In the genomic region with DNA sequence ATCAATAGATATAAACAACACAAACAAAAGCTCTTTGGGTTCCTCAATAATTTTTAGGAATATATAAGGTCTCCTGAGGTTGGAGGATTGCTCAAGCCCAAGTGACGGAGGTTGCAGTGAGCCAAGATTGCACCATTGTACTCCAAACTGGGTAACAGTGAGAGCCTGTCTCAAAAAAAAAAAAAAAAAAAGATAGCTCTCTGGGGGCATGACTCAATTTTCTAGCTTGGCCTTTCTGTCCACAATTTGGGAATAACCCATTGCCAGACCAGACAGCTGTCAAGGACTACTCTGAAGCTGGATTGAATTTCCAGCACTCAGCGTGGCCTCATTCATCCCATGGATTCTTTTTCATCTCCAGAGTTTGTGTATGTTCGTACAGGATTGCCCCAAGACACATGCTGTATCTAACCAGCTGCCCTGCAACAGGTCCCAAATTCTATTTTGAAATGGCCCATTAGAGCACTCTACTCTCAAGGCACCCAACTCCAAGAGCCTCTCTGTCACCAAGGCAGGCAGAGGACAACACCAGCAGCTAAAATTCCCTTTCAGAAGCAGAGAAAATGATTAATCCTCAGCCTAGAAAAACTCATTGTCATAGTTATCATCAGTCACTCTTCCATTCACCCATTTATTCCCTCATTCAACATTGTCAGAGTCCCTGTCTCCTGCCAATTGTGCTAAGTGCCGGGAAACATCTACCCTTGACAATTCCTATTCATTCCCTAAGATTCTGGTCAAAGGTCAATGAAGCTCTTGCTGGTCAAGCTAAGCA, we compare ENCODE assay signal across 8 cellular contexts. TPM values are rescaled to one million over a fixed set of nuclear protein-coding genes. Genes with fewer than 3 reads are reported as not detected.
DNase-seq lines count a peak whose midpoint lies in the region; ATAC-seq, FAIRE-seq and TF ChIP-seq lines count a peak whose summit lies in the region.
"Had no signal": no experiment of that assay in that cellular context is flagged by ENCODE, and none has a peak within 500 bp of the region (broad histone marks: within the 10 kb centered on the region; RNA-seq: fewer than 3 reads in every experiment).

No MANE protein-coding gene starts in this region.

- no peak for TF ChIP-seq CTCF in astrocyte (IDR thresholded peaks at IDR 0.05; ENCODE audit: insufficient read depth, low read depth, low read length)
- TF ChIP-seq CTCF in nephron (IDR thresholded peaks at IDR 0.05; ENCODE audit: unreplicated experiment in 3 of 3), result no peak

- H3K4me3 Mint-ChIP-seq in astrocyte (ENCODE audit: unreplicated experiment), result peak overlapping the region; percentile 36
- peak overlapping the region in 1 of 3 experiments; percentile 66 for H3K4me3 Mint-ChIP-seq in nephron
- H3K4me3 Mint-ChIP-seq in stimulated activated naive CD8-positive, alpha-beta T cell treated with anti-CD3 and anti-CD28 coated beads, Interleukin-15, amount 100 ng/mL, for 72 hours, result no peak overlapping the region

- H2AFZ ChIP-seq in astrocyte (ENCODE audit: low read depth, low read length), result no peak overlapping the region

- no peaks in the 10 kb centered on the region for H3K27me3 Mint-ChIP-seq in astrocyte (ENCODE audit: low read depth, unreplicated experiment)
- no peaks in the 10 kb centered on the region for H3K27me3 Mint-ChIP-seq in nephron (ENCODE audit: low read depth)
- H3K27me3 Mint-ChIP-seq in stimulated activated naive CD8-positive, alpha-beta T cell treated with anti-CD3 and anti-CD28 coated beads, Interleukin-15, amount 100 ng/mL, for 72 hours, result no peaks in the 10 kb centered on the region

- H4K20me1 ChIP-seq in astrocyte (ENCODE audit: insufficient read depth, low read length), result peaks cover 79% of the 10 kb centered on the region

- peaks cover 15% of the 10 kb centered on the region for H3K4me1 ChIP-seq in astrocyte (ENCODE audit: insufficient read depth, low read length)

- no peaks in the 10 kb centered on the region for H3K9me3 ChIP-seq in astrocyte (ENCODE audit: insufficient read depth, low read depth, low read length)

- ATAC-seq in stimulated activated naive CD8-positive, alpha-beta T cell treated with anti-CD3 and anti-CD28 coated beads, Interleukin-15, amount 100 ng/mL, for 72 hours, result no peak

- H3K4me2 ChIP-seq in astrocyte (ENCODE audit: low read length), result peak overlapping the region; percentile 74

- H3K27ac Mint-ChIP-seq in astrocyte (ENCODE audit: unreplicated experiment) (peak overlapping the region; percentile 97), nephron (peak overlapping the region; percentile 71 to 89 (median 80))
- no peak overlapping the region for H3K27ac Mint-ChIP-seq in stimulated activated naive CD8-positive, alpha-beta T cell treated with anti-CD3 and anti-CD28 coated beads, Interleukin-15, amount 100 ng/mL, for 72 hours

- H3K36me3 Mint-ChIP-seq in astrocyte (ENCODE audit: low read depth, unreplicated experiment) (no peaks in the 10 kb centered on the region), nephron (ENCODE audit: low read depth) (peaks cover 27% of the 10 kb centered on the region)

- FAIRE-seq in astrocyte (lab: Jason Lieb, UNC), result no peak

- H3K4me1 Mint-ChIP-seq in astrocyte (ENCODE audit: low read depth, unreplicated experiment) (peaks cover 45% of the 10 kb centered on the region), nephron (peaks cover 66% of the 10 kb centered on the region)
- H3K4me1 Mint-ChIP-seq in stimulated activated naive CD8-positive, alpha-beta T cell treated with anti-CD3 and anti-CD28 coated beads, Interleukin-15, amount 100 ng/mL, for 72 hours, result peaks cover 11% of the 10 kb centered on the region

- DNase-seq in GM04503 (ENCODE audit: low read depth) (peak; percentile 67), astrocyte (ENCODE audit: low read depth) (peak; percentile 74), anterior cingulate cortex (lab: John Stamatoyannopoulos, UW) (no peak), HT-29 (ENCODE audit: low spot score) (no peak)
- DNase-seq in stimulated activated naive CD8-positive, alpha-beta T cell treated with anti-CD3 and anti-CD28 coated beads, Interleukin-15, amount 100 ng/mL, for 72 hours, result no peak
- DNase-seq: activated CD4-positive, alpha-beta T cell treated with anti-CD3 and anti-CD28 coated beads for 48 hours; stimulated activated CD4-positive, alpha-beta T cell treated with anti-CD3 and anti-CD28 coated beads, Interleukin-2, amount 100 ng/mL, for 24 hours had no signal

- H3K27me3 ChIP-seq in astrocyte (ENCODE audit: insufficient read depth, low read length), result no peaks in the 10 kb centered on the region

- H3K27ac ChIP-seq in astrocyte (ENCODE audit: low read depth, low read length), result peak overlapping the region; percentile 67

- H3K9me3 Mint-ChIP-seq in astrocyte (ENCODE audit: unreplicated experiment) (no peaks in the 10 kb centered on the region), nephron (no peaks in the 10 kb centered on the region)
- H3K9me3 Mint-ChIP-seq in stimulated activated naive CD8-positive, alpha-beta T cell treated with anti-CD3 and anti-CD28 coated beads, Interleukin-15, amount 100 ng/mL, for 72 hours, result no peaks in the 10 kb centered on the region

- H3K9ac ChIP-seq in astrocyte (ENCODE audit: low read length), result no peak overlapping the region

- H3K79me2 ChIP-seq in astrocyte (ENCODE audit: insufficient read depth, low read length), result peaks cover 80% of the 10 kb centered on the region

- no peak overlapping the region for H3K4me3 ChIP-seq in astrocyte (ENCODE audit: insufficient read depth, low read depth, low read length)

- H3K36me3 ChIP-seq in astrocyte (ENCODE audit: insufficient read depth, low read length), result no peaks in the 10 kb centered on the region

RNA-seq across cellular contexts. Expression of gene FAM193B, which starts 8.7 kb away (rescaled TPM):
- total RNA-seq in astrocyte, result 47.8 and 48.3 TPM in 2 replicates
- total RNA-seq in HT-29 (2014; rRNA removed; shearing (Covaris generic)), result 32.8 and 61.4 TPM in 2 replicates

RNA-seq across cellular contexts. Expression of gene DDX41, which starts 28.9 kb away (rescaled TPM):
- total RNA-seq in astrocyte, result 92.5 and 99.5 TPM in 2 replicates
- total RNA-seq in HT-29 (2014; rRNA removed; shearing (Covaris generic)), result 240 and 269 TPM in 2 replicates

RNA-seq across cellular contexts. Expression of gene DOK3, which starts 36.0 kb away (rescaled TPM):
- total RNA-seq in astrocyte, result 15.6 and 16.3 TPM in 2 replicates
- 1.6 and 1.9 TPM in 2 replicates for total RNA-seq in HT-29 (2014; rRNA removed; shearing (Covaris generic))

RNA-seq across cellular contexts. Expression of gene TMED9, which starts 46.3 kb away (rescaled TPM):
- total RNA-seq in astrocyte, result 372 and 402 TPM in 2 replicates
- total RNA-seq in HT-29 (2014; rRNA removed; shearing (Covaris generic)), result 115 and 119 TPM in 2 replicates

RNA-seq across cellular contexts. Expression of gene PDLIM7, which starts 48.3 kb away (rescaled TPM):
- total RNA-seq in astrocyte, result 590 and 591 TPM in 2 replicates
- total RNA-seq in HT-29 (2014; rRNA removed; shearing (Covaris generic)), result 32.2 and 34.7 TPM in 2 replicates

Comparison
In these comparisons a context has a peak if more than half of its experiments do, and no peak if none do; other contexts are left out.
1. DNase-seq: peak in GM04503 (single experiment) and astrocyte (single experiment); none in stimulated activated naive CD8-positive, alpha-beta T cell treated with anti-CD3 and anti-CD28 coated beads, Interleukin-15, amount 100 ng/mL, for 72 hours (0 of 2), anterior cingulate cortex (0 of 58) and HT-29 (single experiment).
2. H3K27ac Mint-ChIP-seq: peak in astrocyte (single experiment) and nephron (3 of 3); none in stimulated activated naive CD8-positive, alpha-beta T cell treated with anti-CD3 and anti-CD28 coated beads, Interleukin-15, amount 100 ng/mL, for 72 hours (0 of 2).